ENCODE assay signal across 1 cellular context in genomic region chr12:132186857-132187620, GRCh38.
TF ChIP-seq lines count a peak whose summit lies in the region.

No MANE protein-coding gene starts in this region.

TF ChIP-seq in SK-N-SH treated with all-trans-retinoic acid at 6 μM for 48 hours, 23 proteins besides CTCF, POLR2A, EP300 and RAD21 (continued from another document):
- TF ChIP-seq CREB5 (CRISPR knock-in tag; IDR thresholded peaks at IDR 0.05; ENCODE audit: low read depth): no peak
- no peak for TF ChIP-seq TOX (CRISPR knock-in tag; IDR thresholded peaks at IDR 0.05; ENCODE audit: borderline replicate concordance)
- no peak for TF ChIP-seq TCF4 (CRISPR knock-in tag; IDR thresholded peaks at IDR 0.05; ENCODE audit: borderline replicate concordance)
- TF ChIP-seq ZNF8 (CRISPR knock-in tag; IDR thresholded peaks at IDR 0.05): no peak
- no peak for TF ChIP-seq ZFP3 (CRISPR knock-in tag; IDR thresholded peaks at IDR 0.05)
- TF ChIP-seq ZNF565 (CRISPR knock-in tag; conservative IDR thresholded peaks at IDR 0.05; ENCODE audit: low read depth): no peak
- TF ChIP-seq PATZ1 (CRISPR knock-in tag; IDR thresholded peaks at IDR 0.05; ENCODE audit: borderline replicate concordance): no peak
- no peak for TF ChIP-seq SNAI2 (CRISPR knock-in tag; IDR thresholded peaks at IDR 0.05)
- no peak for TF ChIP-seq ZNF70 (CRISPR knock-in tag; IDR thresholded peaks at IDR 0.05)
- TF ChIP-seq ISL1 (CRISPR knock-in tag; IDR thresholded peaks at IDR 0.05): no peak
- no peak for TF ChIP-seq ZFP30 (CRISPR knock-in tag; IDR thresholded peaks at IDR 0.05)
- TF ChIP-seq OSR1 (CRISPR knock-in tag; IDR thresholded peaks at IDR 0.05): no peak
